Comparison of ENCODE assay signal across 2 cellular contexts in the genomic region with DNA sequence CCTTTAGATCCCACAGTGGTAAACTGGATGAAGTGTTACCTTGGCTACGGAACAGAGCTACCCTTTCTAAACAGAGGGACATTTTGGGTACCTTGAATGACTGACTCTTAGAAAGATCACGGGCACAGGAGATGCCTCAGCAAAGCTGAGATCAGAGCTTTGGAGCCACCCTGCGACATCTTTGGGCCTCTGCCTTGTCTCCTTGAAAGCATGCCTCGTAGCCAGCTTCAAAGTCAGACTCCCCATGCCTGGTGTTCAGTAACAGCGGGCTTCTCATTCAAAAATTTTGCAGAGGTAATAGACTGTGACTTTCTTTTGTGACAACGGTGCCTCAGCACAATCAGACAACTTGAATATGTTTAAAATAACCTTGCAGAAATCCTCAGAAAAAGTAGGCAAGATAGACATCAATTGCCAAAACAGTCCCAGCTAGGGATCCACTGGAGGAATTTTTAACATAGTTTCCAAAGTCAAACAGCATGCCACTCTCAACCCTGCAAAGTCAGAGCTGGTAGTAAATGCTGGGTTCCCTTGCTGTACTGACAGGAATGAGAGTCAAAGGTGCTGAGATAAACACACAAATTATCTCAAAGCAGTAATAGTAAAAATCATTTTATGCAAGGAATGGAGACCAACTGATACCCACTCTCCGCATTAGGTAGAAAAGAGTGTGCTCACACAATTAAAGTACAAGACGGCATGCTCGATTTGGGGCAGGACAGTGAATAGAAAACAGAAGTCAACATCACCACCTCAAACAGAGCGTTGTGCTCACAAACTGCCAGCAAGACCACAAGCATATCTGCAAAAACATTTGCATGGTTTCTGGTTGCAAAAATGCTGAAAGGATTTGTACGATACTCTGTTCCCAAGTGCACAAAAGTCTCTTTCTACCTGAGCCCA.
TF ChIP-seq lines count a peak whose summit lies in the region.

No MANE protein-coding gene starts in this region.

TF ChIP-seq in WTC11, 78 proteins besides CTCF, POLR2A, EP300 and RAD21:
- TF ChIP-seq, protein P1, sequence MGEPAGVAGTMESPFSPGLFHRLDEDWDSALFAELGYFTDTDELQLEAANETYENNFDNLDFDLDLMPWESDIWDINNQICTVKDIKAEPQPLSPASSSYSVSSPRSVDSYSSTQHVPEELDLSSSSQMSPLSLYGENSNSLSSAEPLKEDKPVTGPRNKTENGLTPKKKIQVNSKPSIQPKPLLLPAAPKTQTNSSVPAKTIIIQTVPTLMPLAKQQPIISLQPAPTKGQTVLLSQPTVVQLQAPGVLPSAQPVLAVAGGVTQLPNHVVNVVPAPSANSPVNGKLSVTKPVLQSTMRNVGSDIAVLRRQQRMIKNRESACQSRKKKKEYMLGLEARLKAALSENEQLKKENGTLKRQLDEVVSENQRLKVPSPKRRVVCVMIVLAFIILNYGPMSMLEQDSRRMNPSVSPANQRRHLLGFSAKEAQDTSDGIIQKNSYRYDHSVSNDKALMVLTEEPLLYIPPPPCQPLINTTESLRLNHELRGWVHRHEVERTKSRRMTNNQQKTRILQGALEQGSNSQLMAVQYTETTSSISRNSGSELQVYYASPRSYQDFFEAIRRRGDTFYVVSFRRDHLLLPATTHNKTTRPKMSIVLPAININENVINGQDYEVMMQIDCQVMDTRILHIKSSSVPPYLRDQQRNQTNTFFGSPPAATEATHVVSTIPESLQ (CRISPR knock-in tag; IDR thresholded peaks at IDR 0.05): no peak
- TF ChIP-seq, protein P2, sequence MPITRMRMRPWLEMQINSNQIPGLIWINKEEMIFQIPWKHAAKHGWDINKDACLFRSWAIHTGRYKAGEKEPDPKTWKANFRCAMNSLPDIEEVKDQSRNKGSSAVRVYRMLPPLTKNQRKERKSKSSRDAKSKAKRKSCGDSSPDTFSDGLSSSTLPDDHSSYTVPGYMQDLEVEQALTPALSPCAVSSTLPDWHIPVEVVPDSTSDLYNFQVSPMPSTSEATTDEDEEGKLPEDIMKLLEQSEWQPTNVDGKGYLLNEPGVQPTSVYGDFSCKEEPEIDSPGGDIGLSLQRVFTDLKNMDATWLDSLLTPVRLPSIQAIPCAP (CRISPR knock-in tag; IDR thresholded peaks at IDR 0.05): no peak
- no peak for TF ChIP-seq GABPB1 (CRISPR knock-in tag; IDR thresholded peaks at IDR 0.05)
- TF ChIP-seq NFYB (CRISPR knock-in tag; conservative IDR thresholded peaks at IDR 0.05; ENCODE audit: low read depth): no peak
- TF ChIP-seq, protein P3, sequence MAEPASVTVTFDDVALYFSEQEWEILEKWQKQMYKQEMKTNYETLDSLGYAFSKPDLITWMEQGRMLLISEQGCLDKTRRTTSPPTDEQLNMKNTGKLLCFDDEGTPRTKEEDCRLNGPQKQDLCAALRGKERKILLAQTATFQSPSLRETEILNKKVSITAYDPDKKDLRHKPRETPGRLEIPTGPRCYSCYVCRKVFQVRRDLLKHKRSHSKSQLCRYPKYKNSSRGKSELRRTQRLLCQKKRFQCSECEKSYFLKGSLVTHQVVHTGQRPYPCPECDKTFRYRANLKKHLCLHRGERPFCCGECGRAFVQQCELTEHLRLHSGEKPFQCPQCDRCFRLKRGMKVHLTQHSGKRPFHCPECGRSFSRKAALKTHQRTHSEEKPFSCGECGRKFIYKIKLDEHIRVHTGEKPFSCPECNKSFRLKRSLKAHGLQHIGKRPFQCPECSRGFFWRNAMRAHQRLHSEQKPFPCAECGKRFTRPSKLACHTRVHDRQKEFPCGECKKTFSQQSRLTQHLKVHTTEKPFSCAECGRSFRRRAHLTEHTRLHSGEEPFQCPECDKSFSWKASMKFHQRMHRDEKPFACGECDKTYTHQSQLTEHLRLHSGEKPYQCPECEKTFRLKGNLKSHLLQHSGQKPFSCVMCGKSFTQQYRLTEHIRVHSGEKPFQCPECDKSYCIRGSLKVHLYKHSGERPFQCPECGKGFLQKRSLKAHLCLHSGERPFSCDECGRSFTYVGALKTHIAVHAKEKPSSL (CRISPR knock-in tag; conservative IDR thresholded peaks at IDR 0.05): no peak
- no peak for TF ChIP-seq ETV6 (CRISPR knock-in tag; IDR thresholded peaks at IDR 0.05)
- TF ChIP-seq, protein P4, sequence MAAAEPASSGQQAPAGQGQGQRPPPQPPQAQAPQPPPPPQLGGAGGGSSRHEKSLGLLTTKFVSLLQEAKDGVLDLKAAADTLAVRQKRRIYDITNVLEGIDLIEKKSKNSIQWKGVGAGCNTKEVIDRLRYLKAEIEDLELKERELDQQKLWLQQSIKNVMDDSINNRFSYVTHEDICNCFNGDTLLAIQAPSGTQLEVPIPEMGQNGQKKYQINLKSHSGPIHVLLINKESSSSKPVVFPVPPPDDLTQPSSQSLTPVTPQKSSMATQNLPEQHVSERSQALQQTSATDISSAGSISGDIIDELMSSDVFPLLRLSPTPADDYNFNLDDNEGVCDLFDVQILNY (CRISPR knock-in tag; IDR thresholded peaks at IDR 0.05): no peak
- no peak for TF ChIP-seq GTF2I (CRISPR knock-in tag; conservative IDR thresholded peaks at IDR 0.05)
- TF ChIP-seq, protein P5, sequence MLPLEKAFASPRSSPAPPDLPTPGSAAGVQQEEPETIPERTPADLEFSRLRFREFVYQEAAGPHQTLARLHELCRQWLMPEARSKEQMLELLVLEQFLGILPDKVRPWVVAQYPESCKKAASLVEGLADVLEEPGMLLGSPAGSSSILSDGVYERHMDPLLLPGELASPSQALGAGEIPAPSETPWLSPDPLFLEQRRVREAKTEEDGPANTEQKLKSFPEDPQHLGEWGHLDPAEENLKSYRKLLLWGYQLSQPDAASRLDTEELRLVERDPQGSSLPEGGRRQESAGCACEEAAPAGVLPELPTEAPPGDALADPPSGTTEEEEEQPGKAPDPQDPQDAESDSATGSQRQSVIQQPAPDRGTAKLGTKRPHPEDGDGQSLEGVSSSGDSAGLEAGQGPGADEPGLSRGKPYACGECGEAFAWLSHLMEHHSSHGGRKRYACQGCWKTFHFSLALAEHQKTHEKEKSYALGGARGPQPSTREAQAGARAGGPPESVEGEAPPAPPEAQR (CRISPR knock-in tag; IDR thresholded peaks at IDR 0.05): no peak
- TF ChIP-seq, protein P6, sequence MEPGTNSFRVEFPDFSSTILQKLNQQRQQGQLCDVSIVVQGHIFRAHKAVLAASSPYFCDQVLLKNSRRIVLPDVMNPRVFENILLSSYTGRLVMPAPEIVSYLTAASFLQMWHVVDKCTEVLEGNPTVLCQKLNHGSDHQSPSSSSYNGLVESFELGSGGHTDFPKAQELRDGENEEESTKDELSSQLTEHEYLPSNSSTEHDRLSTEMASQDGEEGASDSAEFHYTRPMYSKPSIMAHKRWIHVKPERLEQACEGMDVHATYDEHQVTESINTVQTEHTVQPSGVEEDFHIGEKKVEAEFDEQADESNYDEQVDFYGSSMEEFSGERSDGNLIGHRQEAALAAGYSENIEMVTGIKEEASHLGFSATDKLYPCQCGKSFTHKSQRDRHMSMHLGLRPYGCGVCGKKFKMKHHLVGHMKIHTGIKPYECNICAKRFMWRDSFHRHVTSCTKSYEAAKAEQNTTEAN (CRISPR knock-in tag; IDR thresholded peaks at IDR 0.05): no peak
- TF ChIP-seq NR3C1 (CRISPR knock-in tag; conservative IDR thresholded peaks at IDR 0.05; ENCODE audit: low read depth): no peak
- TF ChIP-seq SMAD3 (CRISPR knock-in tag; IDR thresholded peaks at IDR 0.05; ENCODE audit: borderline replicate concordance): no peak
- TF ChIP-seq OVOL2 (CRISPR knock-in tag; IDR thresholded peaks at IDR 0.05; ENCODE audit: borderline replicate concordance): no peak

TF ChIP-seq in SK-N-SH, 30 proteins besides CTCF, POLR2A, EP300 and RAD21:
- TF ChIP-seq USF2 (IDR thresholded peaks at IDR 0.05; ENCODE audit: borderline replicate concordance, low read depth, low read length): no peak
- TF ChIP-seq POLR2AphosphoS5 (IDR thresholded peaks at IDR 0.05; ENCODE audit: low read depth, low read length): no peak
- no peak for TF ChIP-seq SIN3A (IDR thresholded peaks at IDR 0.05; ENCODE audit: borderline replicate concordance, low read depth, low read length)
- no peak for TF ChIP-seq RXRA (IDR thresholded peaks at IDR 0.05; ENCODE audit: borderline replicate concordance, low read depth)
- no peak for TF ChIP-seq NRF1 (IDR thresholded peaks at IDR 0.05; ENCODE audit: low read depth, low read length)
- TF ChIP-seq, protein P7, sequence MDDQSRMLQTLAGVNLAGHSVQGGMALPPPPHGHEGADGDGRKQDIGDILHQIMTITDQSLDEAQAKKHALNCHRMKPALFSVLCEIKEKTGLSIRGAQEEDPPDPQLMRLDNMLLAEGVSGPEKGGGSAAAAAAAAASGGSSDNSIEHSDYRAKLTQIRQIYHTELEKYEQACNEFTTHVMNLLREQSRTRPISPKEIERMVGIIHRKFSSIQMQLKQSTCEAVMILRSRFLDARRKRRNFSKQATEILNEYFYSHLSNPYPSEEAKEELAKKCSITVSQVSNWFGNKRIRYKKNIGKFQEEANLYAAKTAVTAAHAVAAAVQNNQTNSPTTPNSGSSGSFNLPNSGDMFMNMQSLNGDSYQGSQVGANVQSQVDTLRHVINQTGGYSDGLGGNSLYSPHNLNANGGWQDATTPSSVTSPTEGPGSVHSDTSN (IDR thresholded peaks at IDR 0.05): no peak
- no peak for TF ChIP-seq CHD2 (IDR thresholded peaks at IDR 0.05; ENCODE audit: low read length, partially characterized antibody)
